1 cellular context compared by ENCODE assay signal in the genomic region with DNA sequence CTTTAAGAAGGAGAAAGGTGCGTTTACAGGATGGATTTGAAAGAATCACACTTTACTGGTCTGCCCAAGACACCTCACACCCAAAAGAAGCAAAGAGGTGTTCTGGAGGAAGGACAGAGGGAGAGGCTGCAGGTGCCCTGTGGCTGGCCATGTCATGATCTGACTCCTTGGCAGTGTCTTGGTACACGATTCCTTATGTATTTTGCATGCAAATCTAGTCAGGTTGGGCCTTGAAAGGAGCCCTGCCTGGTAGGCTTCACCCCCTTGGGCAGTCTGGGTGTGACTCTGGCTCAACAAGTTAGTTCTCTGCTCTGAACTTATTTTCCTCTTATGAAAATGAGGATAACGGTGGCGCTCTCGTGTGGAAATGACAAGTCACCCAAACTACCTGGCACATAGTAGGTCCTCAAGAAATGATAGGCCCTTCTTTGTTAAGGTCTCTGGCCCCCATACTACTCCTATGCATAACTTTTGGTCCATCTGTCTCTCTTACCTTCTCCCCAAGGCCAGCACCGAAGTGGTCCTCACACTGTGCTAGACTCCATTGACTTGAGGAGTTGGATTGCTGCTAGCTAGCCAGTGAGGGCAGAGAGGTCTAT.
TF ChIP-seq lines count a peak whose summit lies in the region.

No MANE protein-coding gene starts in this region.

TF ChIP-seq in HepG2, 621 proteins besides CTCF, POLR2A, EP300 and RAD21 (continued from another document):
- no peak for TF ChIP-seq ZNF816 (CRISPR knock-in tag; IDR thresholded peaks at IDR 0.05; ENCODE audit: borderline replicate concordance)
- TF ChIP-seq ZNF547 (CRISPR knock-in tag; IDR thresholded peaks at IDR 0.05): no peak
- no peak for TF ChIP-seq ZNF24 (IDR thresholded peaks at IDR 0.05)
- TF ChIP-seq, protein P1, sequence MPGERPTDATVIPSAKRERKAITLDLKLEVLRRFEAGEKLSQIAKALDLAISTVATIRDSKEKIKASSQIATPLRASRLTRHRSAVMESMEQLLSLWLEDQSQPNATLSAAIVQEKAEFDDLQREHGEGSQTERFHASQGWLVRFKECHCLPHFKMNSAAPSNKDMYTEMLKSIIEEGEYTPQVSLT (CRISPR knock-in tag; IDR thresholded peaks at IDR 0.05; ENCODE audit: borderline replicate concordance, low read depth): no peak
- no peak for TF ChIP-seq ESRRA (CRISPR knock-in tag; IDR thresholded peaks at IDR 0.05; ENCODE audit: low read depth)
- TF ChIP-seq ZNF616 (CRISPR knock-in tag; IDR thresholded peaks at IDR 0.05; ENCODE audit: low read depth): no peak
- no peak for TF ChIP-seq ZIK1 (CRISPR knock-in tag; IDR thresholded peaks at IDR 0.05; ENCODE audit: borderline replicate concordance, low read depth)
- TF ChIP-seq ZBTB46 (CRISPR knock-in tag; IDR thresholded peaks at IDR 0.05; ENCODE audit: borderline replicate concordance): no peak
